Comparison of ENCODE assay signal across 8 cellular contexts in the genomic region with DNA sequence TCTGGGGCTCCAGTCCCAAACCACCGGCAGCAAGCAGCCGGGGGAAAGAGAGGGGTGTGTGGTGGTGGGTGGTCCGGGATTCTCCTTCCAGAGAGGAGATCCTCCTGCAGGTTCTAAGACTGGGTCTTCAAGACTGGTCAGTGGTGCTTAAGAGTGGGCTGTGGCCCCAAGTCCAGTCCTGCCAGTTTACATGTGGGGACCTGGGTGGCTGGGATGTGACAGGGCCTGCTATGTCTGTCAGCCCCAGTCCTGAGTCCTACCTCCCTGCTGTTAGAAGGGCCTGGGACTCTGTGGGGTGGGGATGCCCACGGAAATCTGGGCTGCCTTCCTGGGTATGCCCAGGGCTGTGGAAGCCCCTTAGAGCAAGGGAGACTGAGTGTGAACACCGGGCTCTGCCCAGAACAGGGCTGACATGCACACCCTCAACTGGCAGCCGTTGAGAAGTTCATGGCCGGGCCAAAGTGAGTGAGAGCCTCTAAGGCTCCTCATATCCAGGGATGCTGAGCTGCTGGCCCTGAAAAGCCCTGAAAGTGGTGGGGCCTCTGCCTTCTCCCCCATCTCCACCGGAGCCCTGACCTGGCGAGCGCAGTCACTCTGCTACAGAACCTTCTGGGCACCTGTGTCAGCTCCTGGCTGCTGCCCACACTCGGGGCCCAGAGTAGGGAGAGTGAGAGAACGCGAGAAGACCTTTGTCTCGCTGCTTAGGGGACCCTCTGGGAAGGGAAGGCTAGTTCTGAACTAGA. TPM values are rescaled to one million over a fixed set of nuclear protein-coding genes. Genes with fewer than 3 reads are reported as not detected.
DNase-seq lines count a peak whose midpoint lies in the region; ATAC-seq, FAIRE-seq and TF ChIP-seq lines count a peak whose summit lies in the region.

No MANE protein-coding gene starts in this region.

- TF ChIP-seq EP300 in K562 (IDR thresholded peaks at IDR 0.05; ENCODE audit: low read length): no peak
- no peak for TF ChIP-seq EP300 in tibial nerve (IDR thresholded peaks at IDR 0.05)

- FAIRE-seq in K562 (lab: Jason Lieb, UNC) (no peak), urothelium cell line (lab: Jason Lieb, UNC) (no peak)

- no peak overlapping the region for H2AFZ ChIP-seq in K562 (ENCODE audit: low read depth, low read length)

- peaks cover 21 to 47% of the 10 kb centered on the region in 2 experiments for H3K4me1 ChIP-seq in K562 (replicated peaks in 1 of 2; ENCODE audit: control insufficient read depth in 2 of 2, insufficient read depth in 2 of 2, low read length in 2 of 2)
- peaks cover 40 to 71% of the 10 kb centered on the region in 2 donors for H3K4me1 ChIP-seq in left lung
- peaks cover 0 to 67% (median 32%) of the 10 kb centered on the region in 4 donors for H3K4me1 ChIP-seq in tibial nerve

- TF ChIP-seq CTCF in K562 (IDR thresholded peaks at IDR 0.05 in 2 of 3, conservative IDR thresholded peaks at IDR 0.05 in 1 of 3; ENCODE audit: insufficient read depth in 2 of 3, low read depth in 1 of 3, low read length in 3 of 3) (no peak), left lung (IDR thresholded peaks at IDR 0.05) (no peak), tibial nerve (IDR thresholded peaks at IDR 0.05) (no peak)

- no peaks in the 10 kb centered on the region for H3K9me1 ChIP-seq in K562 (ENCODE audit: control insufficient read depth, insufficient read depth, low read length)

- TF ChIP-seq POLR2A in K562 (conservative IDR thresholded peaks at IDR 0.05) (no peak), tibial nerve (IDR thresholded peaks at IDR 0.05) (no peak)

- H4K20me1 ChIP-seq in K562 (replicated peaks; ENCODE audit: control insufficient read depth, insufficient read depth, low read length): peaks cover 9% of the 10 kb centered on the region

- H3K4me3 ChIP-seq in K562: peak overlapping the region; percentile 52; the same call in 1 of the 2 replicates
- H3K4me3 ChIP-seq in left lung: peak overlapping the region; percentile 67 to 75
- peak overlapping the region; percentile 53 to 88 (median 68) for H3K4me3 ChIP-seq in tibial nerve

- peak overlapping the region; percentile 75 for H3K4me2 ChIP-seq in K562 (ENCODE audit: insufficient read depth, low read length)

- BruUV-seq in K562 (replicated peaks; lab: Mats Ljungman, UMichigan): no TSS peak

- TF ChIP-seq RAD21 in K562 (CRISPR knock-in tag; conservative IDR thresholded peaks at IDR 0.05 in 1 of 2, IDR thresholded peaks at IDR 0.05 in 1 of 2): no peak

- peaks cover 44% of the 10 kb centered on the region for H3K79me2 ChIP-seq in K562 (ENCODE audit: control insufficient read depth, insufficient read depth, low read length)

- CTCF ChIA-PET in K562 (lab: Yijun Ruan, JAX; ENCODE audit: low intra/inter-chr PET ratio): interaction anchor here (0.6 kb wide), 1 partner anchor 13 kb away, joined by 3 read pairs; no protein-coding TSS in a partner anchor

- 81% methylated on average over 10 of the region's 14 CpGs for WGBS in K562 (ENCODE audit: insufficient coverage, low coverage, missing lambda C conversion rate)
- WGBS in tibial nerve, 2 donors: 39 to 61% methylated on average over 11 to 14 of the region's 14 CpGs

- peak; percentile 2; the same call in 1 of the 3 replicates for ATAC-seq in K562
- no peak for ATAC-seq in left lung
- no peak for ATAC-seq in GM19023 (IDR thresholded peaks at IDR 0.05; ENCODE audit: unreplicated experiment)
- ATAC-seq in HG02884 (IDR thresholded peaks at IDR 0.05; ENCODE audit: unreplicated experiment): no peak

- H3K9me3 ChIP-seq in K562 (replicated peaks; ENCODE audit: control insufficient read depth, insufficient read depth, low read depth, low read length): no peaks in the 10 kb centered on the region
- no peaks in the 10 kb centered on the region for H3K9me3 ChIP-seq in left lung
- no peaks in the 10 kb centered on the region for H3K9me3 ChIP-seq in tibial nerve

- peak; percentile 62 for DNase-seq in activated effector memory CD4-positive, alpha-beta T cell treated with anti-CD3 and anti-CD28 coated beads, Interleukin-2, amount 50 U/mL, for 16 hours
- DNase-seq in activated effector memory CD4-positive, alpha-beta T cell treated with Interleukin-2 at 50 U/mL for 16 hours: no peak
- DNase-seq in K562 (ENCODE audit: extremely low read depth in 1 of 4, low spot score in 3 of 4): no peak
- DNase-seq in left lung: no peak
- DNase-seq in tibial nerve (ENCODE audit: low spot score in 2 of 2): no peak
- no peak for DNase-seq in urothelium cell line (ENCODE audit: low spot score)

- in situ Hi-C loops in K562 (cut with MboI): no loop called here

- intact Hi-C loops in K562 (cut with micrococcal nuclease): loop anchor here (10.0 kb wide), 1 partner anchor 87 kb away; no protein-coding TSS in a partner anchor
- intact Hi-C loops in left lung (cut with DNase I): no loop called here

- H3K27ac ChIP-seq in K562 (ENCODE audit: extremely low read depth, low read depth, low read length) (no peak overlapping the region), left lung (peak overlapping the region; percentile 78 to 93), tibial nerve (peak overlapping the region; percentile 70 to 97 (median 88))

- no peaks in the 10 kb centered on the region for H3K27me3 ChIP-seq in K562 (ENCODE audit: control insufficient read depth in 2 of 2, insufficient read depth in 2 of 2, low read length in 2 of 2)
- H3K27me3 ChIP-seq in left lung: no peaks in the 10 kb centered on the region
- no peaks in the 10 kb centered on the region for H3K27me3 ChIP-seq in tibial nerve

- H3K36me3 ChIP-seq in K562 (ENCODE audit: control insufficient read depth, insufficient read depth, low read length) (no peaks in the 10 kb centered on the region), left lung (no peaks in the 10 kb centered on the region), tibial nerve (no peaks in the 10 kb centered on the region)

- POLR2A ChIA-PET in K562 (lab: Yijun Ruan, JAX): interaction anchor here (0.7 to 1.2 kb wide), 4 partner anchors 10 to 91 kb away, joined by 3 to 5 read pairs (median 4); no protein-coding TSS in a partner anchor

- H3K9ac ChIP-seq in K562 (ENCODE audit: insufficient read depth in 1 of 2, low read depth in 2 of 2, low read length in 2 of 2): peak overlapping the region; percentile 64 to 91; a peak in 3 of 4 replicates

TF ChIP-seq in K562, 482 proteins besides CTCF, POLR2A, EP300 and RAD21:
- TF ChIP-seq SREBF1 (IDR thresholded peaks at IDR 0.05; ENCODE audit: borderline replicate concordance, low read depth, low read length): no peak

RNA-seq across cellular contexts. Expression of a gene that starts 1.7 kb away (rescaled TPM):
- total RNA-seq in K562 (2011; cell fraction: chromatin; rRNA removed; ENCODE audit: low replicate concordance): 9.8 and 15.0 TPM in 2 replicates
- 8.3 and 9.2 TPM in 2 replicates for total RNA-seq in K562 (2011; cell fraction: nucleolus; rRNA removed)
- 7.5 and 7.8 TPM in 2 replicates for total RNA-seq in K562 (2011; cell fraction: nucleoplasm; rRNA removed)
- 8.1 and 10.0 TPM in 2 replicates for total RNA-seq in K562 (2014; rRNA removed)
- total RNA-seq in K562 (2014; rRNA removed; fragmentation: Illumina TruSeq; extraction: Trizol): 4.9 and 5.0 TPM in 2 replicates
- total RNA-seq in K562 (2015; rRNA removed; fragmentation: Illumina TruSeq; extraction: Trizol): 7.7 and 8.1 TPM in 2 replicates
- 13.2 and 14.4 TPM in 2 replicates for total RNA-seq in K562 (2021)
- polyA plus RNA-seq in K562 (2011; rRNA removed): 5.0 and 5.8 TPM in 2 replicates
- 3.4 and 3.9 TPM in 2 replicates for polyA plus RNA-seq in K562 (2011; cell fraction: cytosol; rRNA removed)
- polyA plus RNA-seq in K562 (2011; cell fraction: nucleus; rRNA removed): 13.3 and 13.8 TPM in 2 replicates
- 10.2 and 11.8 TPM in 2 replicates for polyA plus RNA-seq in K562 (2012)
- 9.7 and 9.8 TPM in 2 replicates for polyA plus RNA-seq in K562 (2014; fragmentation: Illumina TruSeq; extraction: Trizol)
- polyA plus RNA-seq in K562 (2014; fragmentation: Nextera tagmentation; extraction: Ambion mirVana): under 1 TPM; 0.37 to 0.60 TPM
- 9.9 and 10.2 TPM in 2 replicates for polyA plus RNA-seq in K562 (2014; rRNA removed)
- polyA minus RNA-seq in K562 (2011; rRNA and poly(A)+ RNA removed): 3.5 and 3.7 TPM in 2 replicates
- polyA minus RNA-seq in K562 (2011; cell fraction: cytosol; rRNA and poly(A)+ RNA removed): 3.8 and 5.7 TPM in 2 replicates
- polyA minus RNA-seq in K562 (2011; cell fraction: nucleus; rRNA and poly(A)+ RNA removed): 4.6 and 6.3 TPM in 2 replicates
- 10 to 100 TPM; 29.1 to 30.4 TPM for total RNA-seq in left lung
- total RNA-seq in tibial nerve: 10 to 100 TPM; 36.6 to 41.7 (median 38.6) TPM
